In genomic region chr3:117526485-117527079, GRCh38 we compare ENCODE assay signal across 9 cellular contexts.
A peak's percentile ranks its signal among the peaks of the same experiment; 100 is the strongest.
DNase-seq lines count a peak whose midpoint lies in the region; ATAC-seq, FAIRE-seq and TF ChIP-seq lines count a peak whose summit lies in the region.
"Had no signal": no experiment of that assay in that cellular context is flagged by ENCODE, and none has a peak within 500 bp of the region (broad histone marks: within the 10 kb centered on the region; RNA-seq: fewer than 3 reads in every experiment).

No MANE protein-coding gene starts in this region.

- H3K36me3 ChIP-seq in HCT116 (ENCODE audit: control insufficient read depth in 1 of 2, insufficient read depth in 2 of 2, low read length in 2 of 2) (no peaks in the 10 kb centered on the region), small intestine (ENCODE audit: control insufficient read depth in 2 of 2, insufficient read depth in 2 of 2, low read length in 2 of 2) (no peaks in the 10 kb centered on the region)
- no peaks in the 10 kb centered on the region for H3K36me3 ChIP-seq in CD8-positive, alpha-beta memory T cell (ENCODE audit: insufficient read depth, low read length)

- TF ChIP-seq CTCF in HCT116 (IDR thresholded peaks at IDR 0.05 in 2 of 3, conservative IDR thresholded peaks at IDR 0.05 in 1 of 3; ENCODE audit: borderline replicate concordance in 1 of 3, insufficient read depth in 1 of 3, low read depth in 2 of 3, low read length in 2 of 3) (peak; percentile 17 to 58 (median 39); a peak in 5 of 6 replicates), fibroblast of villous mesenchyme (IDR thresholded peaks at IDR 0.05; ENCODE audit: insufficient read depth, low read depth, low read length) (peak; percentile 52)

- RAD21 ChIA-PET in HCT116 (lab: Charles Lee; ENCODE audit: low non-redundant PET in 1 of 2, low total read pairs in 2 of 2, uncharacterized antibody in 2 of 2, unreplicated experiment in 2 of 2), result no interaction called here

- no peak overlapping the region for H3K4me3 Mint-ChIP-seq in CD8-positive, alpha-beta memory T cell
- H3K4me3 Mint-ChIP-seq: immature natural killer cell had no signal

- no peaks in the 10 kb centered on the region for H3K27me3 Mint-ChIP-seq in CD8-positive, alpha-beta memory T cell

- H3K4me3 ChIP-seq in HCT116 (replicated peaks in 1 of 2; ENCODE audit: low read depth in 1 of 2, low read length in 2 of 2), result no peak overlapping the region
- no peak overlapping the region for H3K4me3 ChIP-seq in fibroblast of villous mesenchyme (ENCODE audit: low read depth, low read length)
- H3K4me3 ChIP-seq in small intestine (ENCODE audit: low read depth in 1 of 2, low read length in 2 of 2), result no peak overlapping the region
- H3K4me3 ChIP-seq in CD8-positive, alpha-beta memory T cell (ENCODE audit: low read length), result no peak overlapping the region

- H3K36me3 Mint-ChIP-seq in CD8-positive, alpha-beta memory T cell, result peaks cover 0 to 1% (median 0%) of the 10 kb centered on the region in 3 donors

- peaks cover 0 to 14% (median 7%) of the 10 kb centered on the region in 5 donors for H3K9me3 Mint-ChIP-seq in CD8-positive, alpha-beta memory T cell

- BruUV-seq in HCT116 (replicated peaks; lab: Mats Ljungman, UMichigan), result no TSS peak

- WGBS in small intestine, 3 donors, result 54 to 59% (median 59%) methylated on average over 3 of the region's 3 CpGs

- POLR2A ChIA-PET in HCT116 (lab: Charles Lee), result no interaction called here
- POLR2A ChIA-PET in CD8-positive, alpha-beta memory T cell (lab: Charles Lee), result no interaction called here

- H3K9me3 ChIP-seq in HCT116 (ENCODE audit: control insufficient read depth in 1 of 2, insufficient read depth in 1 of 2, low read depth in 1 of 2, low read length in 2 of 2), result no peaks in the 10 kb centered on the region
- H3K9me3 ChIP-seq in small intestine (ENCODE audit: control insufficient read depth, low read depth), result no peaks in the 10 kb centered on the region
- no peaks in the 10 kb centered on the region for H3K9me3 ChIP-seq in CD8-positive, alpha-beta memory T cell (ENCODE audit: low read length)

- CTCF ChIA-PET in HCT116 (lab: Charles Lee), result interaction anchor here (1.0 to 1.2 kb wide), 2 partner anchors 508 to 756 kb away, joined by 3 to 7 read pairs; no protein-coding TSS in a partner anchor
- CTCF ChIA-PET in CD8-positive, alpha-beta memory T cell (lab: Charles Lee), result no interaction called here

- no peak overlapping the region for H3K4me2 ChIP-seq in HCT116 (ENCODE audit: low read length)

- no peak overlapping the region for H3K27ac Mint-ChIP-seq in CD8-positive, alpha-beta memory T cell
- H3K27ac Mint-ChIP-seq: immature natural killer cell had no signal

- H4K20me1 ChIP-seq in HCT116 (ENCODE audit: insufficient read depth), result no peaks in the 10 kb centered on the region

- H3K9ac ChIP-seq in HCT116 (ENCODE audit: low read length), result no peak overlapping the region

- TF ChIP-seq RAD21 in HCT116 (IDR thresholded peaks at IDR 0.05; ENCODE audit: low read depth), result peak; percentile 28; the same call in 1 of the 2 replicates

- H2AFZ ChIP-seq in HCT116 (ENCODE audit: low read depth, low read length, poor library complexity, severe bottlenecking), result no peak overlapping the region

- intact Hi-C loops in HCT116 (cut with micrococcal nuclease), result loop anchor here (2.0 to 5.0 kb wide), 3 partner anchors 469 to 754 kb away; no protein-coding TSS in a partner anchor

- H3K4me1 ChIP-seq in HCT116 (ENCODE audit: control insufficient read depth in 1 of 2, insufficient read depth in 2 of 2, low read length in 2 of 2) (no peaks in the 10 kb centered on the region), small intestine (ENCODE audit: control insufficient read depth in 2 of 2, insufficient read depth in 1 of 2, low read depth in 1 of 2, low read length in 1 of 2) (no peaks in the 10 kb centered on the region)
- no peaks in the 10 kb centered on the region for H3K4me1 ChIP-seq in CD8-positive, alpha-beta memory T cell (ENCODE audit: insufficient read depth, low read length)

- H3K27ac ChIP-seq in HCT116 (ENCODE audit: low read depth, low read length) (no peak overlapping the region), small intestine (ENCODE audit: low read depth in 1 of 2, low read length in 1 of 2) (no peak overlapping the region)
- no peak overlapping the region for H3K27ac ChIP-seq in CD8-positive, alpha-beta memory T cell (ENCODE audit: low read depth, low read length)

- no peak for TF ChIP-seq POLR2A in HCT116 (IDR thresholded peaks at IDR 0.05; ENCODE audit: borderline replicate concordance, extremely low read depth, insufficient read depth, insufficient read length)

- peak; percentile 53 for DNase-seq in DMS53 (lab: John Stamatoyannopoulos, UW)
- peak; percentile 2 for DNase-seq in HCT116 (ENCODE audit: low read depth, low spot score)
- DNase-seq in RKO (ENCODE audit: low spot score), result peak; percentile 35
- DNase-seq in fibroblast of villous mesenchyme (ENCODE audit: low read depth), result peak; percentile 35
- DNase-seq in small intestine, result peak; percentile 18
- no peak for DNase-seq in CD8-positive, alpha-beta memory T cell
- no peak for DNase-seq in NCI-H1930 (lab: John Stamatoyannopoulos, UW)
- DNase-seq in GDM1 (lab: John Stamatoyannopoulos, UW), result no peak

- no peaks in the 10 kb centered on the region for H3K9me2 ChIP-seq in HCT116 (ENCODE audit: insufficient read depth)

- ATAC-seq in HCT116, result no peak

- FAIRE-seq in small intestine (lab: Jason Lieb, UNC), result no peak

- H3K4me1 Mint-ChIP-seq in CD8-positive, alpha-beta memory T cell, result no peaks in the 10 kb centered on the region
- H3K4me1 Mint-ChIP-seq: immature natural killer cell had no signal

- no peaks in the 10 kb centered on the region for H3K79me2 ChIP-seq in HCT116 (ENCODE audit: insufficient read depth, low read length)

- H3K27me3 ChIP-seq in HCT116 (ENCODE audit: insufficient read depth, low read length) (no peaks in the 10 kb centered on the region), small intestine (ENCODE audit: control insufficient read depth in 2 of 2, insufficient read depth in 2 of 2, low read length in 2 of 2) (no peaks in the 10 kb centered on the region)
- H3K27me3 ChIP-seq in CD8-positive, alpha-beta memory T cell (ENCODE audit: insufficient read depth, low read length, poor library complexity, severe bottlenecking), result no peaks in the 10 kb centered on the region

TF ChIP-seq in HCT116, 20 proteins besides CTCF, POLR2A, EP300 and RAD21:
- no peak for TF ChIP-seq SRF (IDR thresholded peaks at IDR 0.05; ENCODE audit: low read depth)
- TF ChIP-seq, protein P1, sequence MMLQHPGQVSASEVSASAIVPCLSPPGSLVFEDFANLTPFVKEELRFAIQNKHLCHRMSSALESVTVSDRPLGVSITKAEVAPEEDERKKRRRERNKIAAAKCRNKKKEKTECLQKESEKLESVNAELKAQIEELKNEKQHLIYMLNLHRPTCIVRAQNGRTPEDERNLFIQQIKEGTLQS (IDR thresholded peaks at IDR 0.05), result no peak
- no peak for TF ChIP-seq SIN3A (IDR thresholded peaks at IDR 0.05; ENCODE audit: low read depth)
- no peak for TF ChIP-seq JUND (IDR thresholded peaks at IDR 0.05)
- no peak for TF ChIP-seq CBX3 (IDR thresholded peaks at IDR 0.05; ENCODE audit: low read depth)

Comparison
In these comparisons a context has a peak if more than half of its experiments do, and no peak if none do; other contexts are left out.
1. DNase-seq: peak in DMS53 (single experiment), HCT116 (single experiment), RKO (single experiment), fibroblast of villous mesenchyme (single experiment) and small intestine (single experiment); none in CD8-positive, alpha-beta memory T cell (0 of 5), NCI-H1930 (0 of 2) and GDM1 (single experiment).